ENCODE assay signal across 8 cellular contexts in the genomic region with DNA sequence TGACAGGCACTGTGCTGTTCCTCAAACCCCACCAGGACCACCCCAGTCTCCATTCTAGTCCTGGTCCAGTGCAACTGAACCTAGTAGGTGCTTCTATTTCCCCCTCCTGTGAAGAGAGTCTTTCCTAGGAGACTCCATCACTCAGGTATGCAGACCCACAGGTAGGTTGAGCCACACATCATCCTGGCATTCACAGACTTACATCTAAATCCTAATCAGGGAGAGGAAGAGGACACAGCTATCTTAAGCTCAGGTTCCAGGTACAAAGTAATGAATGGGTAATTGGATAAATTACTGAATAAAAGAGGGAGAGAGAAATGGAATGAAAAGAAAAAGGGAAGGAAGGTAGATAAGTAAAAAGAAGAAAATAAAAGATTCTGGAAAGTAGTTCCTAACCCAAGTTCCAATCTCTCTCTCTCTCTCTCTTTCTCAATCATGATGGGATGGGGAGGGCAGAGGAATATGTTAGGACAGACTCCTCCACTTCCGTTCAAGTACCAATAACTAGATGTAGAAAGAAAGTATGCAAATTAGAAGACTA.
DNase-seq lines count a peak whose midpoint lies in the region; ATAC-seq and TF ChIP-seq lines count a peak whose summit lies in the region.

No MANE protein-coding gene starts in this region.

- no peaks in the 10 kb centered on the region for H3F3A ChIP-seq in PC-3 (ENCODE audit: low read length, unreplicated experiment)

- CTCF ChIA-PET in PC-3 (lab: Charles Lee) = interaction anchor here (0.8 to 1.5 kb wide), 2 partner anchors 245 to 248 kb away, joined by 4 to 7 read pairs; no protein-coding TSS in a partner anchor

- no peaks in the 10 kb centered on the region for H3K9me3 ChIP-seq in CD4-positive, CD25-positive, alpha-beta regulatory T cell (ENCODE audit: control insufficient read depth in 2 of 2, low read length in 2 of 2)
- H3K9me3 ChIP-seq in PC-3 (ENCODE audit: low read length) = no peaks in the 10 kb centered on the region
- no peaks in the 10 kb centered on the region for H3K9me3 ChIP-seq in prostate gland

- peak overlapping the region; percentile 8 to 77 (median 76) for H3K27ac Mint-ChIP-seq in CD4-positive, CD25-positive, alpha-beta regulatory T cell
- H3K27ac Mint-ChIP-seq in dendritic cell treated with granulocyte-macrophage colony-stimulating factor and Interleukin-4, amounts not matched to agents 40 ng/mL and 50 ng/mL, for 4 days = peak overlapping the region; percentile 87

- no peaks in the 10 kb centered on the region for H3K9me3 Mint-ChIP-seq in CD4-positive, CD25-positive, alpha-beta regulatory T cell
- H3K9me3 Mint-ChIP-seq in dendritic cell treated with granulocyte-macrophage colony-stimulating factor and Interleukin-4, amounts not matched to agents 40 ng/mL and 50 ng/mL, for 4 days = no peaks in the 10 kb centered on the region

- no peaks in the 10 kb centered on the region for H3K36me3 Mint-ChIP-seq in CD4-positive, CD25-positive, alpha-beta regulatory T cell
- H3K36me3 Mint-ChIP-seq in dendritic cell treated with granulocyte-macrophage colony-stimulating factor and Interleukin-4, amounts not matched to agents 40 ng/mL and 50 ng/mL, for 4 days (ENCODE audit: low read depth) = no peaks in the 10 kb centered on the region

- POLR2A ChIA-PET in PC-3 (lab: Charles Lee; ENCODE audit: unreplicated experiment) = interaction anchor here (0.6 to 1.5 kb wide), 2 partner anchors 140 to 293 kb away, joined by 5 to 7 read pairs; a partner anchor contains a TSS

- peak overlapping the region; percentile 23 for H3K4me3 ChIP-seq in CD4-positive, CD25-positive, alpha-beta regulatory T cell (ENCODE audit: low read depth, low read length)
- H3K4me3 ChIP-seq in PC-3 (ENCODE audit: low read length) (no peak overlapping the region), prostate gland (no peak overlapping the region)

- intact Hi-C loops in PC-3 (cut with micrococcal nuclease) (no loop called here), prostate gland (cut with DNase I) (loop anchor here (2.0 to 5.0 kb wide), 2 partner anchors 140 to 207 kb away; a partner anchor contains a TSS)
- intact Hi-C loops in dendritic cell treated with granulocyte-macrophage colony-stimulating factor and Interleukin-4, amounts not matched to agents 40 ng/mL and 50 ng/mL, for 4 days (cut with micrococcal nuclease) = loop anchor here (2.0 kb wide), 2 partner anchors 78 to 140 kb away; a partner anchor contains a TSS

- H3K27me3 Mint-ChIP-seq in CD4-positive, CD25-positive, alpha-beta regulatory T cell = no peaks in the 10 kb centered on the region
- peaks cover 2% of the 10 kb centered on the region for H3K27me3 Mint-ChIP-seq in dendritic cell treated with granulocyte-macrophage colony-stimulating factor and Interleukin-4, amounts not matched to agents 40 ng/mL and 50 ng/mL, for 4 days

- H3K9me2 ChIP-seq in PC-3 (replicated peaks; ENCODE audit: low read length) = no peaks in the 10 kb centered on the region

- H2AFZ ChIP-seq in PC-3 (ENCODE audit: low read length) = 0 out of 2 replicates have a peak overlapping the region, but pooled peaks have one; percentile 29

- no peak overlapping the region for H3K27ac ChIP-seq in CD4-positive, CD25-positive, alpha-beta regulatory T cell (ENCODE audit: insufficient read depth, low read length, poor library complexity, severe bottlenecking)
- H3K27ac ChIP-seq in PC-3 (ENCODE audit: low read length) = peak overlapping the region; percentile 8
- peak overlapping the region; percentile 52 to 58 for H3K27ac ChIP-seq in prostate gland

- H3K4me1 ChIP-seq in CD4-positive, CD25-positive, alpha-beta regulatory T cell (ENCODE audit: control insufficient read depth, insufficient read depth, low read length, poor library complexity, severe bottlenecking) = peaks cover 12% of the 10 kb centered on the region
- H3K4me1 ChIP-seq in PC-3 (ENCODE audit: insufficient read depth, low read length) (peaks cover 10% of the 10 kb centered on the region), prostate gland (replicated peaks) (peaks cover 5% of the 10 kb centered on the region)

- 3% methylated on average over 1 of the region's 1 CpG for WGBS in prostate gland

- no peak for DNase-seq in CD4-positive, CD25-positive, alpha-beta regulatory T cell
- DNase-seq in PC-3 (no peak), prostate gland (ENCODE audit: low spot score) (no peak), amniotic stem cell (lab: John Stamatoyannopoulos, UW) (no peak)

- BruUV-seq in PC-3 (replicated peaks; lab: Mats Ljungman, UMichigan) = TSS peak; percentile 20

- H3K27me3 ChIP-seq in CD4-positive, CD25-positive, alpha-beta regulatory T cell (ENCODE audit: control insufficient read depth, insufficient read depth, low read length) = no peaks in the 10 kb centered on the region
- no peaks in the 10 kb centered on the region for H3K27me3 ChIP-seq in PC-3 (ENCODE audit: low read length)
- no peaks in the 10 kb centered on the region for H3K27me3 ChIP-seq in prostate gland (replicated peaks; ENCODE audit: insufficient read depth)

- ATAC-seq in CD4-positive, CD25-positive, alpha-beta regulatory T cell (ENCODE audit: low read depth in 2 of 2) = no peak
- ATAC-seq in PC-3 (no peak), GM18505 (IDR thresholded peaks at IDR 0.05; ENCODE audit: unreplicated experiment) (no peak), GM21423 (IDR thresholded peaks at IDR 0.05; ENCODE audit: unreplicated experiment) (no peak), GM21515 (IDR thresholded peaks at IDR 0.05; ENCODE audit: unreplicated experiment) (no peak)

- no peaks in the 10 kb centered on the region for H3K36me3 ChIP-seq in CD4-positive, CD25-positive, alpha-beta regulatory T cell (ENCODE audit: control insufficient read depth, insufficient read depth, low read length)
- no peaks in the 10 kb centered on the region for H3K36me3 ChIP-seq in PC-3 (ENCODE audit: low read depth, low read length)
- H3K36me3 ChIP-seq in prostate gland = no peaks in the 10 kb centered on the region

- H3K4me1 Mint-ChIP-seq in CD4-positive, CD25-positive, alpha-beta regulatory T cell = peaks cover 11 to 16% (median 15%) of the 10 kb centered on the region in 4 donors
- H3K4me1 Mint-ChIP-seq in dendritic cell treated with granulocyte-macrophage colony-stimulating factor and Interleukin-4, amounts not matched to agents 40 ng/mL and 50 ng/mL, for 4 days (ENCODE audit: low read depth) = peaks cover 63% of the 10 kb centered on the region

- no peak for TF ChIP-seq CTCF in PC-3 (conservative IDR thresholded peaks at IDR 0.05; ENCODE audit: low read depth, low read length)
- TF ChIP-seq CTCF in prostate gland (IDR thresholded peaks at IDR 0.05) = no peak

- H3K4me2 ChIP-seq in PC-3 (ENCODE audit: low read length) = no peak overlapping the region

- no peak overlapping the region for H3K9ac ChIP-seq in PC-3 (ENCODE audit: low read length)

- TF ChIP-seq POLR2A in prostate gland (IDR thresholded peaks at IDR 0.05) = no peak
- no peak for TF ChIP-seq POLR2A in GM18505 (IDR thresholded peaks at IDR 0.05; ENCODE audit: borderline replicate concordance, extremely low read depth, insufficient read depth, insufficient read length)

- no peaks in the 10 kb centered on the region for H3K79me2 ChIP-seq in PC-3 (ENCODE audit: low read length)

- no peak overlapping the region for H3K4me3 Mint-ChIP-seq in CD4-positive, CD25-positive, alpha-beta regulatory T cell
- H3K4me3 Mint-ChIP-seq in dendritic cell treated with granulocyte-macrophage colony-stimulating factor and Interleukin-4, amounts not matched to agents 40 ng/mL and 50 ng/mL, for 4 days = no peak overlapping the region

- H4K20me1 ChIP-seq in PC-3 (ENCODE audit: low read length) = no peaks in the 10 kb centered on the region
